In the genomic region with DNA sequence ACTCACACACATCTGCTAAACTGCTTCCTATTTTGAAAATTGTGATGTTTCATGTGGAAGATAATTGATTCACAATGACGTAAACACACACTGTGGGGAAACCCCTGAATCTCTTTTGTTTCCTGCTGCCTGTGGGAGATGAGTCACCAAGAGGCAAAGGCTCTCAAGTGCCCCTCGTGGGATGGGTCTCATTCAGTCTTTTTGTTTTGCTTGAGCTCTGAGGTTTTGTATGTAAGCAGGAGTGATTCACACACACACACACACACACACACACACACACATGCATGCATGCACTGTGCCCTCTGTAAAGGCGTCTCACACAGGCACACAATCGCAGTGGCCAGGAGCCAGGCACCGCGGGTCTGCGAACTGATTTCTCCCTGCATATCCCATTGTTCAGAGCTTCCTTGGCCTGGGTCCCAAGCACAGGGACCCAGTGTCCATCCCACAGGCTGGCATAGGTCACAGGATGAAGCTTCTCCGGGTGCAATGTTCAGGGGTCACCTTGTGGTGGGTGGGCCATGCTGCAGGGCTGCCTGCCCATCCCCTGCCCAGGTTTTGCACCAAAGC, we compare ENCODE assay signal across 2 cellular contexts.
A peak's percentile ranks its signal among the peaks of the same experiment; 100 is the strongest.
TF ChIP-seq lines count a peak whose summit lies in the region.

No MANE protein-coding gene starts in this region.

TF ChIP-seq in SK-N-SH, 30 proteins besides CTCF, POLR2A, EP300 and RAD21 (continued from another document):
- TF ChIP-seq USF2 (IDR thresholded peaks at IDR 0.05; ENCODE audit: borderline replicate concordance, low read depth, low read length) (no peak), PBX3 (IDR thresholded peaks at IDR 0.05) (peak; percentile 41), NRF1 (IDR thresholded peaks at IDR 0.05; ENCODE audit: low read depth, low read length) (no peak), RCOR1 (IDR thresholded peaks at IDR 0.05; ENCODE audit: low read length) (no peak), EZH2phosphoT487 (IDR thresholded peaks at IDR 0.05; ENCODE audit: borderline replicate concordance, low read depth) (no peak), FOSL2 (IDR thresholded peaks at IDR 0.05; ENCODE audit: borderline replicate concordance, low read depth) (peak; percentile 82), MXI1 (IDR thresholded peaks at IDR 0.05; ENCODE audit: low read depth, low read length) (no peak), JUND (IDR thresholded peaks at IDR 0.05) (peak; percentile 57)
- TF ChIP-seq, protein P1, sequence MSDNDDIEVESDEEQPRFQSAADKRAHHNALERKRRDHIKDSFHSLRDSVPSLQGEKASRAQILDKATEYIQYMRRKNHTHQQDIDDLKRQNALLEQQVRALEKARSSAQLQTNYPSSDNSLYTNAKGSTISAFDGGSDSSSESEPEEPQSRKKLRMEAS (IDR thresholded peaks at IDR 0.05; ENCODE audit: low read depth) = 0 out of 2 replicates have a peak, but pooled peaks have one; percentile 42

TF ChIP-seq in HepG2, 621 proteins besides CTCF, POLR2A, EP300 and RAD21 (continued from another document):
- TF ChIP-seq THYN1 (CRISPR knock-in tag; IDR thresholded peaks at IDR 0.05; ENCODE audit: borderline replicate concordance, low read depth) (no peak), FIP1L1 (IDR thresholded peaks at IDR 0.05; ENCODE audit: borderline replicate concordance, insufficient read depth, low read depth, low read length) (no peak), ZNF335 (CRISPR knock-in tag; IDR thresholded peaks at IDR 0.05) (no peak), TOE1 (CRISPR knock-in tag; IDR thresholded peaks at IDR 0.05) (no peak)
